ENCODE assay signal across 15 cellular contexts in the genomic region with DNA sequence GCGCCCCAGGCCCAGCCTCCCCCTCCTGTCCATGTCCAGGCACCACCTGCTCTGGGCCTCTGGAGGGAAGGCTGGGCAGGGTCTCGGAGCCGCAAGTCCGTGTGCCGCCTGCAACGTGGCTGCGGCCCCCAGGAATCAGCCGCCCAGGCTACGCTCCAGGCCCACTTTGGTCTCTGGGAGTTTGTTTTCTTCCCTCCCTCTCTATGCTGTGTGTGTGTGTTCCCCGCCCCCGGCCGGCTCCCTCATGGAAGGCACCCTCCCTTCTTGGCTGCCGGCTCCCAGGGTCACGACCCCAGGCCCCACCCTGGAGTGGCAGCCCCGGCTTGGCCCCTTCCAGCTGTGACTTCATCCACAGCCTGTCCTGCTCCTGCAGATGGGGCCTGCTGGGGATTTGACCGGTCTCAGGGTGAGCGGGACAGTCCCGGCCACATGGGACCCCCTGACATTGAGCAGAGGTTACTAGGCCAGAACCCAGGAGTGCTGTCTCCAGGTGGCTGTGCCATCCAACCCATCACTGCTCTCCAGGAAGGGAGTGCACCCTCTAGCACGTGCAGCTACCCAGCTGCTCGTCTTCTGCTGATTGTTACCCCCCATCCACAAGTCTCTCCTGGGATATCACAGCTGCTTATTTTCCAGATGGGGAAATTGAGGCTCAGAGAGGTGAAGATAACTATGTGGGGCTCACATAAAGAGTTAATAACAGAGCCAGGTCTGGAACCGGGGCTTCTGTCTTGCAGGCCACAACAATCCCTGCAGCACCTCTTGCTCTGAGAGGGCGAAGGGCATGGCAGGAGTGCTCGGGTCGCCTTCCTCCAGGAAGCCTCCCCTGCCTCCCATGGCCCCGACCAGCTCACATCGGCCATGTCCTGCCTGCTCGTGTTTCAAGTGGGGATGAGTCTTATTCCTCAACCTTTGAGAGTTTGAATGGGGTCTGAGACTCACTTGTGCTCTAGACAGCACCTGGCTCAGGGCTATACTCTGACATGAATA. TPM values are rescaled to one million over a fixed set of nuclear protein-coding genes. Genes with fewer than 3 reads are reported as not detected.
DNase-seq lines count a peak whose midpoint lies in the region; ATAC-seq and TF ChIP-seq lines count a peak whose summit lies in the region.
"Had no signal": no experiment of that assay in that cellular context is flagged by ENCODE, and none has a peak within 500 bp of the region (broad histone marks: within the 10 kb centered on the region; RNA-seq: fewer than 3 reads in every experiment).

No MANE protein-coding gene starts in this region.

- H3K9me3 Mint-ChIP-seq in stimulated activated naive CD8-positive, alpha-beta T cell treated with anti-CD3 and anti-CD28 coated beads, Interleukin-15, Interleukin-2, amounts not matched to agents 100 ng/mL and 50 ng/mL, for 24 hours: no peaks in the 10 kb centered on the region
- H3K9me3 Mint-ChIP-seq in chondrocyte (ENCODE audit: low read depth) (no peaks in the 10 kb centered on the region), neural crest cell (no peaks in the 10 kb centered on the region)
- H3K9me3 Mint-ChIP-seq in activated CD4-positive, alpha-beta memory T cell treated with anti-CD3 and anti-CD28 coated beads for 36 hours: no peaks in the 10 kb centered on the region

- H3K4me3 Mint-ChIP-seq in stimulated activated naive CD8-positive, alpha-beta T cell treated with anti-CD3 and anti-CD28 coated beads, Interleukin-15, Interleukin-2, amounts not matched to agents 100 ng/mL and 50 ng/mL, for 24 hours: no peak overlapping the region
- H3K4me3 Mint-ChIP-seq in chondrocyte (ENCODE audit: unreplicated experiment): no peak overlapping the region
- peak overlapping the region; percentile 57 for H3K4me3 Mint-ChIP-seq in neural crest cell
- no peak overlapping the region for H3K4me3 Mint-ChIP-seq in activated CD4-positive, alpha-beta memory T cell treated with anti-CD3 and anti-CD28 coated beads for 36 hours

- TF ChIP-seq CTCF in chondrocyte (IDR thresholded peaks at IDR 0.05): no peak
- no peak for TF ChIP-seq CTCF in neural crest cell (conservative IDR thresholded peaks at IDR 0.05)

- peaks cover 83% of the 10 kb centered on the region for H3K4me1 Mint-ChIP-seq in stimulated activated naive CD8-positive, alpha-beta T cell treated with anti-CD3 and anti-CD28 coated beads, Interleukin-15, Interleukin-2, amounts not matched to agents 100 ng/mL and 50 ng/mL, for 24 hours (ENCODE audit: low read depth)
- peaks cover 79% of the 10 kb centered on the region for H3K4me1 Mint-ChIP-seq in chondrocyte (ENCODE audit: low read depth)
- H3K4me1 Mint-ChIP-seq in neural crest cell: peaks cover 41% of the 10 kb centered on the region
- peaks cover 56% of the 10 kb centered on the region for H3K4me1 Mint-ChIP-seq in activated CD4-positive, alpha-beta memory T cell treated with anti-CD3 and anti-CD28 coated beads for 36 hours (ENCODE audit: low read depth)

- CTCF ChIA-PET in activated CD4-positive, alpha-beta memory T cell treated with anti-CD3 and anti-CD28 coated beads for 36 hours (lab: Charles Lee): interaction anchor here (0.8 to 1.6 kb wide), 3 partner anchors 71 to 141 kb away, joined by 3 to 5 read pairs (median 3); no protein-coding TSS in a partner anchor

- POLR2A ChIA-PET in activated CD4-positive, alpha-beta memory T cell treated with anti-CD3 and anti-CD28 coated beads for 36 hours (lab: Charles Lee): no interaction called here

- peak overlapping the region; percentile 92 for H3K27ac Mint-ChIP-seq in stimulated activated naive CD8-positive, alpha-beta T cell treated with anti-CD3 and anti-CD28 coated beads, Interleukin-15, Interleukin-2, amounts not matched to agents 100 ng/mL and 50 ng/mL, for 24 hours
- H3K27ac Mint-ChIP-seq in chondrocyte (ENCODE audit: unreplicated experiment) (peak overlapping the region; percentile 32), neural crest cell (ENCODE audit: unreplicated experiment) (no peak overlapping the region)
- no peak overlapping the region for H3K27ac Mint-ChIP-seq in activated CD4-positive, alpha-beta memory T cell treated with anti-CD3 and anti-CD28 coated beads for 36 hours

- peaks cover 14% of the 10 kb centered on the region for H3K36me3 Mint-ChIP-seq in stimulated activated naive CD8-positive, alpha-beta T cell treated with anti-CD3 and anti-CD28 coated beads, Interleukin-15, Interleukin-2, amounts not matched to agents 100 ng/mL and 50 ng/mL, for 24 hours (ENCODE audit: low read depth)
- H3K36me3 Mint-ChIP-seq in chondrocyte (ENCODE audit: low read depth) (no peaks in the 10 kb centered on the region), neural crest cell (ENCODE audit: low read depth) (no peaks in the 10 kb centered on the region)
- peaks cover 17% of the 10 kb centered on the region for H3K36me3 Mint-ChIP-seq in activated CD4-positive, alpha-beta memory T cell treated with anti-CD3 and anti-CD28 coated beads for 36 hours

- H3K27me3 Mint-ChIP-seq in stimulated activated naive CD8-positive, alpha-beta T cell treated with anti-CD3 and anti-CD28 coated beads, Interleukin-15, Interleukin-2, amounts not matched to agents 100 ng/mL and 50 ng/mL, for 24 hours: no peaks in the 10 kb centered on the region
- H3K27me3 Mint-ChIP-seq in chondrocyte (ENCODE audit: low read depth) (no peaks in the 10 kb centered on the region), neural crest cell (ENCODE audit: low read depth) (peaks cover 64% of the 10 kb centered on the region)
- no peaks in the 10 kb centered on the region for H3K27me3 Mint-ChIP-seq in activated CD4-positive, alpha-beta memory T cell treated with anti-CD3 and anti-CD28 coated beads for 36 hours

- intact Hi-C loops in activated CD4-positive, alpha-beta memory T cell treated with anti-CD3 and anti-CD28 coated beads for 36 hours (cut with micrococcal nuclease): no loop called here

- ATAC-seq in stimulated activated naive CD8-positive, alpha-beta T cell treated with anti-CD3 and anti-CD28 coated beads, Interleukin-15, Interleukin-2, amounts not matched to agents 100 U/mL and 50 U/mL, for 24 hours: no peak
- ATAC-seq in HG02884 (IDR thresholded peaks at IDR 0.05; ENCODE audit: unreplicated experiment): no peak
- ATAC-seq in GM18520 (IDR thresholded peaks at IDR 0.05; ENCODE audit: unreplicated experiment): no peak

- DNase-seq in stimulated activated naive CD8-positive, alpha-beta T cell treated with anti-CD3 and anti-CD28 coated beads, Interleukin-15, Interleukin-2, amounts not matched to agents 100 U/mL and 50 U/mL, for 24 hours: no peak
- DNase-seq in chondrocyte (ENCODE audit: low spot score): peak; percentile 83
- DNase-seq in neural crest cell (ENCODE audit: low read depth, low spot score): no peak
- DNase-seq in activated CD4-positive, alpha-beta memory T cell treated with anti-CD3 and anti-CD28 coated beads for 36 hours: no peak
- no peak for DNase-seq in NCI-H345 (lab: John Stamatoyannopoulos, UW)
- DNase-seq: activated CD8-positive, alpha-beta memory T cell treated with anti-CD3 and anti-CD28 coated beads, Interleukin-2, amount 50 U/mL, for 4 hours; GF-D8; NCI-H2171 treated with DMSO at 0.1 percent for 48 hours; OCI-M1; small intestine; T1000 had no signal

RNA-seq across cellular contexts. Expression of gene LIF, which starts 2.8 kb away (rescaled TPM):
- total RNA-seq in chondrocyte: 18.9 to 21.5 TPM (median 21.3 TPM) in 3 replicates
- total RNA-seq in neural crest cell: 0.57 and 1.1 TPM in 2 replicates
- total RNA-seq in activated CD4-positive, alpha-beta memory T cell treated with anti-CD3 and anti-CD28 coated beads for 36 hours: 100 to 1,000 TPM; 176 to 189 TPM

RNA-seq across cellular contexts. Expression of gene OSM, which starts 17.3 kb away (rescaled TPM):
- not detected in 3 replicates for total RNA-seq in chondrocyte
- total RNA-seq in neural crest cell: not detected in 2 replicates
- total RNA-seq in activated CD4-positive, alpha-beta memory T cell treated with anti-CD3 and anti-CD28 coated beads for 36 hours: 10 to 100 TPM; 39.6 to 41.2 TPM
- total RNA-seq: endothelial cell of umbilical vein had no signal

RNA-seq across cellular contexts. Expression of gene CASTOR1, which starts 40.0 kb away (rescaled TPM):
- total RNA-seq in chondrocyte: 12.1 to 18.9 TPM (median 17.0 TPM) in 3 replicates
- 6.2 and 8.7 TPM in 2 replicates for total RNA-seq in neural crest cell
- 1 to 10 TPM; 3.6 to 4.0 TPM for total RNA-seq in activated CD4-positive, alpha-beta memory T cell treated with anti-CD3 and anti-CD28 coated beads for 36 hours

Comparison
In these comparisons a context has a peak if more than half of its experiments do, and no peak if none do; other contexts are left out.
1. H3K27ac Mint-ChIP-seq: peak in stimulated activated naive CD8-positive, alpha-beta T cell treated with anti-CD3 and anti-CD28 coated beads, Interleukin-15, Interleukin-2, amounts not matched to agents 100 ng/mL and 50 ng/mL, for 24 hours (single experiment) and chondrocyte (single experiment); none in neural crest cell (single experiment) and activated CD4-positive, alpha-beta memory T cell treated with anti-CD3 and anti-CD28 coated beads for 36 hours (single experiment).
2. RNA of gene OSM, which starts 17.3 kb away (total RNA-seq): 39.6 to 41.2 TPM in activated CD4-positive, alpha-beta memory T cell treated with anti-CD3 and anti-CD28 coated beads for 36 hours; not detected in chondrocyte and not detected in neural crest cell; every median in the first group is over 10 times any median in the second.